8 cellular contexts compared by ENCODE assay signal in the genomic region with DNA sequence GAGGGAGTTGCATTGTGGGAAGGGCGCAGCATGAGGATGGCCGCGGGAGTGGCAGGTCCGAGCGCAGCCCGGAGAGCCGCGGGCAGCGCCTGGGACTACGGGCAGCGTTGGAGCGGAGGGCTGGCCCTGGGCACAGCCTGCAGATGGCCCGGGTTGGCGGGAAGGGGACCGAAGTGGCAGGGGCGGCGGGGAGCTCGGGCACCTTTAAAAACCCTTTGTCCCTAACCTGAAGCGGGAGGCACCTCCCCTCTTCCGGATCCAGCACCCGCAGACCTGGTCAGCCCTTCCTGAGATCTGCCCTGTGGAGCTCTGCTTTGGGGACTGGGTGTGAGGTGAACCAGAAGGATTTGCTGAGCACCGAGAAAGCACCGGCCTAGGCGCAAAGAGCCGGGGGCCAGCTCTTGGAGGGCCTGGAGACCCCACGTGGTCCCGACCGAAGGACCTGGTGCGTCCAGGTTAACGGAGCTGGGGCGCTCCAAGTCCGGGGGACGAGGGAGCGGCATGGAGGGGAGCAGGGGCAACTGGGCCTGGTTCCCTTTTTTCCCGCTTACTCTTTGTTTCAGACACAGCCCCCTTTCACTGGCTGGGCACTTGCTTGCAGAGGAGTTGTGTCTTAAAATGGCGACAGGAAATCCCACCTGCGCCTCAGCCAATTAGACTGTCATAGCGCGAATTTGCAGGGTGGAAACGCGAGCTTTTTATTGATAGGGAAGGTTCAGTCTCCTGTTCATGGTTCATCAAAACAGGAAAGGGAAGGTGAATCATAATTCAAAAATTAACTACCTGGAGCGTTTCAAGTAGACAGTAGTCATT. TPM values are rescaled to one million over a fixed set of nuclear protein-coding genes. Genes with fewer than 3 reads are reported as not detected.
DNase-seq lines count a peak whose midpoint lies in the region; ATAC-seq, FAIRE-seq and TF ChIP-seq lines count a peak whose summit lies in the region.

No MANE protein-coding gene starts in this region.

- TF ChIP-seq POLR2A in A549 (IDR thresholded peaks at IDR 0.05; ENCODE audit: low read length) (no peak), GM12878 (IDR thresholded peaks at IDR 0.05; ENCODE audit: low read depth, low read length) (no peak; the same call in 1 of the 2 replicates)

- in situ Hi-C loops in GM12878 (cut with MboI) = loop anchor here (5.0 kb wide), 1 partner anchor 98 kb away; no protein-coding TSS in a partner anchor

- SMC1A ChIA-PET in GM12878 (lab: Charles Lee; ENCODE audit: uncharacterized antibody, unreplicated experiment) = interaction anchor here (0.6 to 4.6 kb wide), 33 partner anchors 8 to 751 kb away, joined by 3 to 42 read pairs (median 4); no protein-coding TSS in a partner anchor

- H4K20me1 ChIP-seq in GM12878 (ENCODE audit: control insufficient read depth, insufficient read depth) = no peaks in the 10 kb centered on the region; the same call in 1 of the 2 replicates

- ATAC-seq in A549 (peak; percentile 73 to 79), GM18907 (IDR thresholded peaks at IDR 0.05; ENCODE audit: unreplicated experiment) (peak; percentile 27), HG03159 (IDR thresholded peaks at IDR 0.05; ENCODE audit: unreplicated experiment) (peak; percentile 16), GM12878 (peak; percentile 62)

- H3K9ac ChIP-seq in GM12878 (ENCODE audit: control insufficient read depth, insufficient read depth, low read length) = peak overlapping the region; percentile 97

- TF ChIP-seq RAD21 in A549 (conservative IDR thresholded peaks at IDR 0.05 in 1 of 2, IDR thresholded peaks at IDR 0.05 in 1 of 2) (no peak), GM12878 (IDR thresholded peaks at IDR 0.05; ENCODE audit: insufficient read depth, low read depth, low read length) (no peak)

- TF ChIP-seq CTCF in A549 (IDR thresholded peaks at IDR 0.05) = no peak
- TF ChIP-seq CTCF in GM12878 (IDR thresholded peaks at IDR 0.05 in 2 of 3, conservative IDR thresholded peaks at IDR 0.05 in 1 of 3; ENCODE audit: control insufficient read depth in 2 of 3, extremely low read depth in 1 of 3, insufficient read depth in 1 of 3, low read depth in 3 of 3, low read length in 3 of 3) = no peak
- TF ChIP-seq CTCF in kidney epithelial cell (IDR thresholded peaks at IDR 0.05; ENCODE audit: insufficient read depth, low read length, poor library complexity, severe bottlenecking) = no peak

- H3K79me2 ChIP-seq in GM12878 (ENCODE audit: control insufficient read depth, insufficient read depth, low read length) = peaks cover 60% of the 10 kb centered on the region

- H3K27me3 ChIP-seq in GM12878 (replicated peaks in 1 of 2; ENCODE audit: control insufficient read depth in 2 of 2, insufficient read depth in 2 of 2, low read length in 1 of 2) (no peaks in the 10 kb centered on the region), kidney epithelial cell (ENCODE audit: control insufficient read depth, insufficient read depth, low read length) (no peaks in the 10 kb centered on the region)

- peak overlapping the region; percentile 94 to 95 for H3K27ac ChIP-seq in A549
- H3K27ac ChIP-seq in GM12878 (ENCODE audit: control insufficient read depth, insufficient read depth) = peak overlapping the region; percentile 95

- POLR2A ChIA-PET in A549 (lab: Yijun Ruan, JAX) (interaction anchor here (0.6 to 3.0 kb wide), 12 partner anchors 32 to 810 kb away, joined by 3 to 18 read pairs (median 4); a partner anchor contains a TSS), GM12878 (lab: Charles Lee) (interaction anchor here (0.6 to 3.8 kb wide), 23 partner anchors 36 to 947 kb away, joined by 3 to 30 read pairs (median 4); no protein-coding TSS in a partner anchor)

- FAIRE-seq in A549 (lab: Jason Lieb, UNC) = no peak
- FAIRE-seq in GM12878 (lab: Jason Lieb, UNC) = peak; percentile 27

- RAD21 ChIA-PET in GM12878 (lab: Charles Lee; ENCODE audit: unreplicated experiment) = interaction anchor here (0.5 to 4.2 kb wide), 22 partner anchors 30 to 392 kb away, joined by 3 to 60 read pairs (median 5); a partner anchor contains a TSS

- intact Hi-C loops in GM12878 (cut with micrococcal nuclease; ENCODE audit: unreplicated experiment) = loop anchor here (2.0 to 10.0 kb wide), 6 partner anchors 103 to 1435 kb away; a partner anchor contains a TSS

- H3K4me3 ChIP-seq in A549 (peak overlapping the region; percentile 66), GM12878 (peak overlapping the region; percentile 82), kidney epithelial cell (ENCODE audit: low read depth, low read length) (peak overlapping the region; percentile 80)

- CTCF ChIA-PET in A549 (lab: Yijun Ruan, JAX) = interaction anchor here (1.1 to 1.3 kb wide), 3 partner anchors 279 to 393 kb away, joined by 3 to 4 read pairs (median 3); no protein-coding TSS in a partner anchor
- CTCF ChIA-PET in GM12878 (lab: Yijun Ruan, JAX) = interaction anchor here (0.7 to 6.2 kb wide), 16 partner anchors 13 to 278 kb away, joined by 3 to 45 read pairs (median 5); no protein-coding TSS in a partner anchor

- peak overlapping the region; percentile 81 for H2AFZ ChIP-seq in GM12878 (ENCODE audit: control insufficient read depth, low read depth, low read length)

- TF ChIP-seq EP300 in A549 (IDR thresholded peaks at IDR 0.05) (no peak), GM12878 (IDR thresholded peaks at IDR 0.05; ENCODE audit: borderline replicate concordance in 1 of 2, control insufficient read depth in 1 of 2, low read depth in 2 of 2, low read length in 2 of 2) (no peak)

- DNase-seq in A549 (ENCODE audit: low read depth in 1 of 2, low spot score in 1 of 2) (peak in 1 of 2 experiments; percentile 52), SW 1271 (lab: John Stamatoyannopoulos, UW) (peak; percentile 42 to 74), GM12878 (ENCODE audit: low read depth, low spot score) (no peak), kidney epithelial cell (ENCODE audit: low read depth) (no peak), DMS114 treated with DMSO at 0.1 percent for 48 hours (lab: John Stamatoyannopoulos, UW; ENCODE audit: unreplicated experiment) (no peak)
- DNase-seq in stimulated activated CD4-positive, alpha-beta T cell treated with anti-CD3 and anti-CD28 coated beads, Interleukin-4, amount 100 ng/mL, for 4 hours = peak; percentile 58 to 78

- BruUV-seq in GM12878 (replicated peaks; lab: Mats Ljungman, UMichigan) = no TSS peak

- H3K36me3 ChIP-seq in GM12878 (ENCODE audit: control insufficient read depth in 2 of 2, insufficient read depth in 2 of 2, low read length in 1 of 2) (0 out of 4 replicates have a peak, but pooled peaks cover 0 to 4% of the 10 kb centered on the region in 2 experiments), kidney epithelial cell (ENCODE audit: control insufficient read depth, insufficient read depth, low read length) (no peaks in the 10 kb centered on the region)

- H3K9me3 ChIP-seq in A549 (no peaks in the 10 kb centered on the region), GM12878 (replicated peaks; ENCODE audit: control insufficient read depth, insufficient read depth, low read length) (no peaks in the 10 kb centered on the region)

- H3K4me2 ChIP-seq in A549 = peak overlapping the region; percentile 92
- H3K4me2 ChIP-seq in GM12878 (ENCODE audit: control insufficient read depth, insufficient read depth) = peak overlapping the region; percentile 96

- 39% methylated on average over 37 of the region's 42 CpGs for WGBS in A549 (ENCODE audit: missing lambda C conversion rate)
- WGBS in GM12878 (ENCODE audit: insufficient coverage, insufficient replicate concordance, low lambda C conversion rate, missing lambda C conversion rate) = under 1% methylated on average over 32 of the region's 42 CpGs

- H3K4me1 ChIP-seq in A549 = peaks cover 29% of the 10 kb centered on the region
- H3K4me1 ChIP-seq in GM12878 (ENCODE audit: control insufficient read depth, insufficient read depth, low read length) = peaks cover 4% of the 10 kb centered on the region; the same call in 1 of the 2 replicates

TF ChIP-seq in A549, 52 proteins besides CTCF, POLR2A, EP300 and RAD21 (continues in another document):
- TF ChIP-seq, protein P1, sequence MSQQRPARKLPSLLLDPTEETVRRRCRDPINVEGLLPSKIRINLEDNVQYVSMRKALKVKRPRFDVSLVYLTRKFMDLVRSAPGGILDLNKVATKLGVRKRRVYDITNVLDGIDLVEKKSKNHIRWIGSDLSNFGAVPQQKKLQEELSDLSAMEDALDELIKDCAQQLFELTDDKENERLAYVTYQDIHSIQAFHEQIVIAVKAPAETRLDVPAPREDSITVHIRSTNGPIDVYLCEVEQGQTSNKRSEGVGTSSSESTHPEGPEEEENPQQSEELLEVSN (IDR thresholded peaks at IDR 0.05; ENCODE audit: borderline replicate concordance, low read depth) = peak; percentile 22

TF ChIP-seq in GM12878, 131 proteins besides CTCF, POLR2A, EP300 and RAD21 (continues in another document):
- TF ChIP-seq ESRRA (IDR thresholded peaks at IDR 0.05; ENCODE audit: low read length) = no peak
- TF ChIP-seq MTA2 (IDR thresholded peaks at IDR 0.05; ENCODE audit: low read depth) = no peak; the same call in 1 of the 2 replicates
- peak; percentile 80 for TF ChIP-seq MYC (IDR thresholded peaks at IDR 0.05; ENCODE audit: insufficient read depth, insufficient read length, insufficient replicate concordance, low read length, severe bottlenecking)
- TF ChIP-seq WRNIP1 (IDR thresholded peaks at IDR 0.05; ENCODE audit: borderline replicate concordance, low read depth, low read length) = no peak

RNA-seq across cellular contexts. Expression of a gene that starts 0.8 kb away (rescaled TPM):
- polyA plus RNA-seq in A549 (2011; rRNA removed) (183 and 231 TPM in 2 replicates), A549 (2017; fragmentation: RNase III; extraction: RNeasy Plus Mini Kit Qiagen cat#74134 plus additional on column Dnase treatment) (61.6 to 63.9 TPM (median 62.7 TPM) in 3 replicates), GM12878 (2011; rRNA removed) (191 and 248 TPM in 2 replicates), GM12878 (2014; fragmentation: Illumina TruSeq; extraction: Trizol) (140 and 164 TPM in 2 replicates), GM12878 (2014; fragmentation: Nextera tagmentation; extraction: Ambion mirVana) (10 to 100 TPM; 38.1 to 64.0 TPM), GM12878 (2014; rRNA removed) (74.3 and 82.1 TPM in 2 replicates), GM12878 (2016; fragmentation: Nextera tagmentation; extraction: Ambion mirVana) (100 to 1,000 TPM; 143 to 151 TPM)
- 20.7 and 22.8 TPM in 2 replicates for polyA plus RNA-seq in A549 (2012; cell fraction: cytosol; rRNA removed)
- polyA plus RNA-seq in A549 (2012; cell fraction: nucleus; rRNA removed) = 14.9 and 21.2 TPM in 2 replicates
- polyA minus RNA-seq in A549 (2011; rRNA and poly(A)+ RNA removed) = 193 and 209 TPM in 2 replicates
- 764 and 791 TPM in 2 replicates for total RNA-seq in GM12878 (2013; cell fraction: nucleolus; rRNA removed)
- total RNA-seq in GM12878 (2014; rRNA removed) (144 and 159 TPM in 2 replicates), GM12878 (2014; rRNA removed; fragmentation: Illumina TruSeq; extraction: Trizol) (150 and 152 TPM in 2 replicates), GM12878 (2021) (148 and 152 TPM in 2 replicates), kidney epithelial cell (240 and 245 TPM in 2 replicates)
- polyA plus RNA-seq in GM12878 (2011; ENCODE audit: low read depth) = 37.5 TPM
- polyA plus RNA-seq in GM12878 (2011; cell fraction: cytosol; rRNA removed) = 74.6 and 85.1 TPM in 2 replicates
- polyA plus RNA-seq in GM12878 (2011; cell fraction: nucleus; rRNA removed) = 156 and 168 TPM in 2 replicates
- polyA plus RNA-seq in GM12878 (2012) = 57.2 and 59.9 TPM in 2 replicates
- 281 and 408 TPM in 2 replicates for polyA minus RNA-seq in GM12878 (2011; rRNA and poly(A)+ RNA removed)
- polyA minus RNA-seq in GM12878 (2011; cell fraction: cytosol; rRNA and poly(A)+ RNA removed) = 103 and 111 TPM in 2 replicates
- polyA minus RNA-seq in GM12878 (2011; cell fraction: nucleus; rRNA and poly(A)+ RNA removed) = 212 and 317 TPM in 2 replicates

Comparison
In these comparisons a context has a peak if more than half of its experiments do, and no peak if none do; other contexts are left out.
1. ATAC-seq: peak in every context shown above with its lines; median percentile 76 in A549; 62 in GM12878; 27 in GM18907; 16 in HG03159.
2. DNase-seq: peak in SW 1271 (2 of 2) and stimulated activated CD4-positive, alpha-beta T cell treated with anti-CD3 and anti-CD28 coated beads, Interleukin-4, amount 100 ng/mL, for 4 hours (2 of 2); none in GM12878 (single experiment), kidney epithelial cell (single experiment) and DMS114 treated with DMSO at 0.1 percent for 48 hours (single experiment).
3. Peak in every context shown above with its lines, with median percentiles within 50 percentile points of each other: H3K4me3 ChIP-seq.